Comparison of ENCODE assay signal across 9 cellular contexts in the genomic region with DNA sequence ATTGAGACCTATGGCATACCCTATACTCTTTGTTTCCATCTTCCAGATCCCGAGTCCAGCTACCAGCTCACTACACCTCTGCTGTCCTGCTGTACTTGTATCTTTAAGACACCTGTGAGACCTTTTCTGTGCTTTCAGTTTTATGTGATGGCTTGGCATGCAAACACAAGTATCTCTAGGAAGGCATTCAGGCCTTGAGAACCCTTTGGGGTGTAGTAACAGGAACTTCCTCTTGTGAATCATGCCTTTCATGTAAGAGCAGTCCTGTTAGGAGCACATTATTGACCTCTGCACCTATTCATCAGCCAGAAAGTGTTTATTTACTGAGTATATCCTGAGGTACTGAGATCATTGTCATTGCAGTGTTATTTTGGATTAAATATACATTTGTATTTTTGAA.
DNase-seq lines count a peak whose midpoint lies in the region; ATAC-seq, FAIRE-seq and TF ChIP-seq lines count a peak whose summit lies in the region.
"Had no signal": no experiment of that assay in that cellular context is flagged by ENCODE, and none has a peak within 500 bp of the region (broad histone marks: within the 10 kb centered on the region; RNA-seq: fewer than 3 reads in every experiment).

No MANE protein-coding gene starts in this region.

- no peak overlapping the region for H3K4me3 ChIP-seq in keratinocyte (ENCODE audit: control insufficient read depth in 2 of 3, extremely low read depth in 1 of 3, insufficient read depth in 2 of 3, low read depth in 1 of 3, low read length in 3 of 3)

- no peak overlapping the region for H3K27ac Mint-ChIP-seq in HFFc6
- H3K27ac Mint-ChIP-seq: dendritic cell treated with granulocyte-macrophage colony-stimulating factor and Interleukin-4, amounts not matched to agents 40 ng/mL and 50 ng/mL, for 4 days had no signal

- no peak overlapping the region for H3K4me2 ChIP-seq in keratinocyte (ENCODE audit: control insufficient read depth, extremely low read depth, insufficient read depth, low read depth, low read length)

- no peaks in the 10 kb centered on the region for H4K20me1 ChIP-seq in keratinocyte (ENCODE audit: control insufficient read depth, extremely low read depth, insufficient read depth, low read length)

- H3K4me1 ChIP-seq in keratinocyte (ENCODE audit: control insufficient read depth, extremely low read depth, insufficient read depth, low read length): no peaks in the 10 kb centered on the region

- no peak overlapping the region for H3K4me3 Mint-ChIP-seq in HFFc6
- H3K4me3 Mint-ChIP-seq: dendritic cell treated with granulocyte-macrophage colony-stimulating factor and Interleukin-4, amounts not matched to agents 40 ng/mL and 50 ng/mL, for 4 days had no signal

- H3K27me3 ChIP-seq in keratinocyte (ENCODE audit: control insufficient read depth, extremely low read depth, insufficient read depth, low read length): no peaks in the 10 kb centered on the region

- H3K9ac ChIP-seq in keratinocyte (ENCODE audit: control insufficient read depth, extremely low read depth, insufficient read depth, low read length): no peak overlapping the region

- FAIRE-seq in keratinocyte (lab: Jason Lieb, UNC): peak; percentile 93

- dilution Hi-C loops in keratinocyte (cut with MboI; ENCODE audit: extremely low pct_ligation_motif_present, low sequenced_read_pairs): no loop called here

- H3K36me3 Mint-ChIP-seq in HFFc6 (ENCODE audit: low read depth): no peaks in the 10 kb centered on the region

- H3K27ac ChIP-seq in keratinocyte (ENCODE audit: control insufficient read depth, insufficient read depth, low read length): no peak overlapping the region

- no peaks in the 10 kb centered on the region for H3K9me3 ChIP-seq in keratinocyte (ENCODE audit: control insufficient read depth, low read depth, low read length)

- H3K27me3 Mint-ChIP-seq in HFFc6 (ENCODE audit: insufficient read depth): no peaks in the 10 kb centered on the region

- DNase-seq in HT-29 (ENCODE audit: low spot score): peak; percentile 96
- no peak for DNase-seq in keratinocyte (ENCODE audit: low read depth, low spot score)
- DNase-seq in GOT3 (lab: John Stamatoyannopoulos, UW): no peak
- no peak for DNase-seq in stimulated activated CD4-positive, alpha-beta T cell treated with anti-CD3 and anti-CD28 coated beads, Interleukin-4, amount 100 ng/mL, for 1 hour
- DNase-seq in HFFc6: no peak
- DNase-seq in NCI-H2107 treated with DMSO at 0.1 percent for 48 hours (lab: John Stamatoyannopoulos, UW; ENCODE audit: unreplicated experiment): no peak

- H3K36me3 ChIP-seq in keratinocyte (ENCODE audit: control insufficient read depth in 2 of 2, extremely low read depth in 1 of 2, insufficient read depth in 2 of 2, low read length in 2 of 2): no peaks in the 10 kb centered on the region

- TF ChIP-seq CTCF in keratinocyte (optimal IDR thresholded peaks at IDR 0.05 in 1 of 3, IDR thresholded peaks at IDR 0.05 in 1 of 3, conservative IDR thresholded peaks at IDR 0.05 in 1 of 3; ENCODE audit: extremely low read depth in 1 of 3, insufficient read depth in 2 of 3, low read length in 3 of 3) (no peak), HFFc6 (IDR thresholded peaks at IDR 0.05) (no peak)

- H3K4me1 Mint-ChIP-seq in HFFc6 (ENCODE audit: low read depth): peaks cover 6% of the 10 kb centered on the region; the same call in 1 of the 2 replicates

- H3K9me1 ChIP-seq in keratinocyte (ENCODE audit: control insufficient read depth, extremely low read depth, insufficient read depth, low read length): no peaks in the 10 kb centered on the region

- no peaks in the 10 kb centered on the region; the same call in 1 of the 2 replicates for H3K9me3 Mint-ChIP-seq in HFFc6
- H3K9me3 Mint-ChIP-seq: dendritic cell treated with granulocyte-macrophage colony-stimulating factor and Interleukin-4, amounts not matched to agents 40 ng/mL and 50 ng/mL, for 4 days had no signal

- H3K79me2 ChIP-seq in keratinocyte (ENCODE audit: control insufficient read depth, insufficient read depth, low read length): no peaks in the 10 kb centered on the region

- no peak overlapping the region for H2AFZ ChIP-seq in keratinocyte (ENCODE audit: control insufficient read depth, low read length)

- ATAC-seq in GM18517 (IDR thresholded peaks at IDR 0.05; ENCODE audit: unreplicated experiment) (peak; percentile 73), GM21825 (IDR thresholded peaks at IDR 0.05; ENCODE audit: unreplicated experiment) (peak; percentile 76)
